1 cellular context compared by ENCODE assay signal in genomic region chr18:23438608-23439366, GRCh38.
TF ChIP-seq lines count a peak whose summit lies in the region.

No MANE protein-coding gene starts in this region.

TF ChIP-seq in K562, 482 proteins besides CTCF, POLR2A, EP300 and RAD21:
- peak; percentile 17; the same call in 1 of the 2 replicates for TF ChIP-seq MGA (IDR thresholded peaks at IDR 0.05)
- TF ChIP-seq RAD51 (IDR thresholded peaks at IDR 0.05; ENCODE audit: borderline replicate concordance, low read depth) = no peak
- no peak for TF ChIP-seq MAX (CRISPR knock-in tag; IDR thresholded peaks at IDR 0.05)
- 0 out of 2 replicates have a peak, but pooled peaks have one; percentile 7 for TF ChIP-seq HCFC1 (IDR thresholded peaks at IDR 0.05; ENCODE audit: low read depth, low read length)
- TF ChIP-seq YY1 (IDR thresholded peaks at IDR 0.05; ENCODE audit: borderline replicate concordance in 1 of 3, control insufficient read depth in 1 of 3, extremely low read depth in 1 of 3, insufficient read depth in 3 of 3, insufficient read length in 1 of 3, insufficient replicate concordance in 2 of 3, low read depth in 1 of 3, low read length in 2 of 3) = peak in 1 of 3 experiments; percentile 21
- 0 out of 2 replicates have a peak, but pooled peaks have one; percentile 61 for TF ChIP-seq HDGF (IDR thresholded peaks at IDR 0.05)
- 0 out of 2 replicates have a peak, but pooled peaks have one; percentile 72 for TF ChIP-seq ZFP91 (CRISPR knock-in tag; IDR thresholded peaks at IDR 0.05)
- TF ChIP-seq THRAP3 (IDR thresholded peaks at IDR 0.05; ENCODE audit: borderline replicate concordance) = no peak
- TF ChIP-seq ETV5 (CRISPR knock-in tag; IDR thresholded peaks at IDR 0.05; ENCODE audit: low read depth) = 0 out of 2 replicates have a peak, but pooled peaks have one; percentile 27
- TF ChIP-seq NR2C2 (CRISPR knock-in tag; IDR thresholded peaks at IDR 0.05) = no peak
- peak; percentile 32 for TF ChIP-seq NR2C2 (tag; IDR thresholded peaks at IDR 0.05)
- TF ChIP-seq ZBTB43 (CRISPR knock-in tag; IDR thresholded peaks at IDR 0.05) = no peak
- TF ChIP-seq ZNF740 (CRISPR knock-in tag; IDR thresholded peaks at IDR 0.05) = no peak
- TF ChIP-seq ZNF740 (tag; IDR thresholded peaks at IDR 0.05) = no peak
- peak in 1 of 2 experiments; percentile 9; a peak in 1 of 3 replicates for TF ChIP-seq CBX3 (IDR thresholded peaks at IDR 0.05; ENCODE audit: borderline replicate concordance in 1 of 2, low read length in 2 of 2)
- TF ChIP-seq ZKSCAN3 (CRISPR knock-in tag; IDR thresholded peaks at IDR 0.05) = no peak
- peak; percentile 44; the same call in 1 of the 2 replicates for TF ChIP-seq ZFX (CRISPR knock-in tag; IDR thresholded peaks at IDR 0.05)
- TF ChIP-seq HMG20B (CRISPR knock-in tag; IDR thresholded peaks at IDR 0.05) = no peak
- no peak for TF ChIP-seq POU5F1 (IDR thresholded peaks at IDR 0.05; ENCODE audit: borderline replicate concordance, low read depth, low read length, partially characterized antibody)
- peak; percentile 36 for TF ChIP-seq ZNF280A (IDR thresholded peaks at IDR 0.05; ENCODE audit: low read depth, partially characterized antibody)
- peak; percentile 78 for TF ChIP-seq ZFP36 (IDR thresholded peaks at IDR 0.05; ENCODE audit: low read depth, low read length, partially characterized antibody)
- TF ChIP-seq L3MBTL2 (IDR thresholded peaks at IDR 0.05) = peak; percentile 38; the same call in 1 of the 2 replicates
- no peak for TF ChIP-seq YBX1 (IDR thresholded peaks at IDR 0.05)
TF ChIP-seq in K562: peak in this region for 12.
